1 cellular context compared by ENCODE assay signal in genomic region chr4:15327311-15328298, GRCh38.
A peak's percentile ranks its signal among the peaks of the same experiment; 100 is the strongest.
TF ChIP-seq lines count a peak whose summit lies in the region.

No MANE protein-coding gene starts in this region.

TF ChIP-seq in SK-N-SH, 30 proteins besides CTCF, POLR2A, EP300 and RAD21 (continued from another document):
- TF ChIP-seq REST (IDR thresholded peaks at IDR 0.05; ENCODE audit: low read depth, low read length) (no peak), IRF3 (IDR thresholded peaks at IDR 0.05; ENCODE audit: low read depth, low read length) (no peak), YY1 (IDR thresholded peaks at IDR 0.05; ENCODE audit: low read depth) (no peak), USF1 (IDR thresholded peaks at IDR 0.05; ENCODE audit: borderline replicate concordance, low read depth) (peak; percentile 26; the same call in 1 of the 2 replicates), JUND (IDR thresholded peaks at IDR 0.05) (peak; percentile 92), GATA2 (CRISPR knock-in tag; IDR thresholded peaks at IDR 0.05) (no peak), USF2 (IDR thresholded peaks at IDR 0.05; ENCODE audit: borderline replicate concordance, low read depth, low read length) (no peak), NFIC (IDR thresholded peaks at IDR 0.05; ENCODE audit: borderline replicate concordance) (peak; percentile 74), RCOR1 (IDR thresholded peaks at IDR 0.05; ENCODE audit: low read length) (no peak), MXI1 (IDR thresholded peaks at IDR 0.05; ENCODE audit: low read depth, low read length) (no peak), FOXJ3 (CRISPR knock-in tag; IDR thresholded peaks at IDR 0.05) (no peak)
TF ChIP-seq in SK-N-SH: peak in this region for 13.
